ENCODE assay signal across 28 cellular contexts in the genomic region with DNA sequence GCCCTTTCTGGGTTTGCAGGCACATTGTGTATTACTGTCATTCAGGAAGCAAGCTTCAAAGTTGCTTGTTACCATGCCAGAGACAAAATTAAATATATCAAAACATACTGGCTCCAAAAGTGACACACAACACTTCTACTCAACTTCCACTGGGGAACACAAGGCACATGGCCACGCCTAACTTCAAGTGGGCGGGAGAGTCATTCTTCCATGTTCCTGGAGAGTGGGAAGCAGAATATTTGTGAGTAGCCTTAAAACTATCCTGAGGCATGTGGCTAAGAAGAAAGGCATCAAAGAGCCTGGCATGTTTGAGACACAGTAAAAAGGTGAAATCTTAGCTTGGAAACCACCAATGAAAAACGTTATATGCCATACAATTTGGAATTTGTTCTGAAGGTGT.
DNase-seq lines count a peak whose midpoint lies in the region; ATAC-seq and TF ChIP-seq lines count a peak whose summit lies in the region.
"Had no signal": no experiment of that assay in that cellular context is flagged by ENCODE, and none has a peak within 500 bp of the region (broad histone marks: within the 10 kb centered on the region; RNA-seq: fewer than 3 reads in every experiment).

No MANE protein-coding gene starts in this region.

- no peaks in the 10 kb centered on the region for H3K27me3 Mint-ChIP-seq in H9 (ENCODE audit: low read depth)
- H3K27me3 Mint-ChIP-seq in activated naive CD4-positive, alpha-beta T cell treated with anti-CD3 and anti-CD28 coated beads, Interleukin-2, amount 10 ng/mL, durations not matched to agents 7 days and 5 days = no peaks in the 10 kb centered on the region
- H3K27me3 Mint-ChIP-seq: activated naive CD8-positive, alpha-beta T cell; naive thymus-derived CD8-positive, alpha-beta T cell had no signal

- ATAC-seq in GM19035 (IDR thresholded peaks at IDR 0.05; ENCODE audit: unreplicated experiment) = no peak
- ATAC-seq: gastrocnemius medialis; naive thymus-derived CD8-positive, alpha-beta T cell; Right ventricle myocardium inferior had no signal

- no peaks in the 10 kb centered on the region for H3K79me2 ChIP-seq in H9 (ENCODE audit: insufficient read depth, low read length)
- H3K79me2 ChIP-seq: hepatocyte had no signal

- no peaks in the 10 kb centered on the region for H3K79me1 ChIP-seq in H9 (ENCODE audit: insufficient read depth, low read depth, low read length, poor library complexity, severe bottlenecking)

- H3K27ac Mint-ChIP-seq in H9 = no peak overlapping the region
- no peak overlapping the region for H3K27ac Mint-ChIP-seq in activated naive CD4-positive, alpha-beta T cell treated with anti-CD3 and anti-CD28 coated beads, Interleukin-2, amount 10 ng/mL, durations not matched to agents 7 days and 5 days
- H3K27ac Mint-ChIP-seq: activated naive CD8-positive, alpha-beta T cell; activated T-helper 1 cell treated with anti-CD3 and anti-CD28 coated beads, Interleukin-12 subunit alpha, Interleukin-12 subunit beta, Interleukin-2, Interleukin-4 antibody, amounts not matched to agents 30 ng/mL and 10 ng/mL and 1 ng/mL, durations not matched to agents 14 hours and 24 hours and 36 hours; GM23338; naive thymus-derived CD8-positive, alpha-beta T cell had no signal

- WGBS in H9 (ENCODE audit: extremely low coverage, insufficient read length, low lambda C conversion rate) = no CpG with 5 or more reads among the region's 3 CpGs

- DNase-seq in AG08396 (ENCODE audit: low spot score) (peak; percentile 16), H9 (no peak), astrocyte of the hippocampus (ENCODE audit: low read depth, low spot score) (peak; percentile 23), myocyte (ENCODE audit: low read depth) (peak; percentile 35), Kasumi-1 (lab: John Stamatoyannopoulos, UW) (no peak), DMS79 treated with DMSO at 0.1 percent for 48 hours (lab: John Stamatoyannopoulos, UW) (no peak)
- no peak for DNase-seq in activated naive CD4-positive, alpha-beta T cell treated with anti-CD3 and anti-CD28 coated beads, Interleukin-2, amount 10 ng/mL, durations not matched to agents 7 days and 5 days
- DNase-seq: activated CD4-positive, alpha-beta T cell treated with anti-CD3 and anti-CD28 coated beads, Interleukin-2, amount 50 U/mL, for 4 hours; effector CD4-positive, alpha-beta T cell; erythroblast; gastrocnemius medialis; Karpas-422; left ventricle myocardium inferior; naive thymus-derived CD8-positive, alpha-beta T cell; NCI-H1048; NCI-H187; NCI-H345; occipital lobe; OCI-M1; stimulated activated CD4-positive, alpha-beta T cell treated with anti-CD3 and anti-CD28 coated beads, Interleukin-2, amount 100 ng/mL, for 24 hours; upper lobe of left lung had no signal

- H3K18ac ChIP-seq in H9 (ENCODE audit: insufficient read length, low read depth, low read length) = no peak overlapping the region

- H3K27ac ChIP-seq in H9 (ENCODE audit: insufficient read length, low read depth, low read length) = no peak overlapping the region
- H3K27ac ChIP-seq: C4-2B, gastrocnemius medialis, hepatocyte, left ventricle myocardium inferior, upper lobe of left lung had no signal

- H3K9ac ChIP-seq in H9 (ENCODE audit: extremely low read depth, insufficient read length, low read length) = no peak overlapping the region

- peak overlapping the region; percentile 19 for H2BK120ac ChIP-seq in H9 (ENCODE audit: low read depth, low read length, poor library complexity, severe bottlenecking)

- H3K23ac ChIP-seq in H9 (ENCODE audit: insufficient read length, low read depth, low read length) = no peak overlapping the region

- H3K4me3 Mint-ChIP-seq in H9 = no peak overlapping the region
- H3K4me3 Mint-ChIP-seq in activated naive CD4-positive, alpha-beta T cell treated with anti-CD3 and anti-CD28 coated beads, Interleukin-2, amount 10 ng/mL, durations not matched to agents 7 days and 5 days = no peak overlapping the region
- H3K4me3 Mint-ChIP-seq: activated naive CD8-positive, alpha-beta T cell; activated T-helper 1 cell treated with anti-CD3 and anti-CD28 coated beads, Interleukin-12 subunit alpha, Interleukin-12 subunit beta, Interleukin-2, Interleukin-4 antibody, amounts not matched to agents 30 ng/mL and 10 ng/mL and 1 ng/mL, durations not matched to agents 14 hours and 24 hours and 36 hours; GM23338; naive thymus-derived CD8-positive, alpha-beta T cell had no signal

- no peaks in the 10 kb centered on the region for H3K23me2 ChIP-seq in H9 (ENCODE audit: insufficient read length, low read depth, low read length, poor library complexity, severe bottlenecking)

- H2AFZ ChIP-seq in H9 (ENCODE audit: low read length) = no peak overlapping the region
- H2AFZ ChIP-seq: GM23338, hepatocyte had no signal

- TF ChIP-seq CTCF in H9 (conservative IDR thresholded peaks at IDR 0.05) = no peak

- H4K20me1 ChIP-seq in H9 (ENCODE audit: control insufficient read depth, insufficient read depth, insufficient read length) = no peaks in the 10 kb centered on the region

- no peaks in the 10 kb centered on the region for H3K36me3 Mint-ChIP-seq in H9 (ENCODE audit: insufficient read depth in 1 of 3, low read depth in 3 of 3)
- no peaks in the 10 kb centered on the region for H3K36me3 Mint-ChIP-seq in activated naive CD4-positive, alpha-beta T cell treated with anti-CD3 and anti-CD28 coated beads, Interleukin-2, amount 10 ng/mL, durations not matched to agents 7 days and 5 days

- H3K9me3 ChIP-seq in H9 (ENCODE audit: control insufficient read depth, low read depth, low read length) = no peaks in the 10 kb centered on the region
- H3K9me3 ChIP-seq: gastrocnemius medialis, left ventricle myocardium inferior, upper lobe of left lung had no signal

- H3K4ac ChIP-seq in H9 (ENCODE audit: low read depth, low read length) = no peak overlapping the region

- no peak overlapping the region for H3K4me2 ChIP-seq in H9 (ENCODE audit: insufficient read depth, insufficient read length, low read length)
- H3K4me2 ChIP-seq: GM23338, hepatocyte had no signal

- H2BK15ac ChIP-seq in H9 (ENCODE audit: low read depth, low read length) = no peak overlapping the region

- H3K56ac ChIP-seq in H9 (ENCODE audit: insufficient read length, low read depth, low read length) = no peak overlapping the region

- H4K8ac ChIP-seq in H9 (replicated peaks; ENCODE audit: insufficient read length, low read depth, low read length) = no peak overlapping the region

- no peak overlapping the region for H3K14ac ChIP-seq in H9 (ENCODE audit: insufficient read depth, low read length)

- no peaks in the 10 kb centered on the region; the same call in 1 of the 2 replicates for H3K27me3 ChIP-seq in H9 (ENCODE audit: insufficient read depth, low read length)
- H3K27me3 ChIP-seq: gastrocnemius medialis, hepatocyte, upper lobe of left lung had no signal

- CTCF ChIA-PET in activated naive CD4-positive, alpha-beta T cell treated with anti-CD3 and anti-CD28 coated beads, Interleukin-2, amount 10 ng/mL, durations not matched to agents 7 days and 5 days (lab: Charles Lee) = no interaction called here

- no peak overlapping the region for H2AK5ac ChIP-seq in H9 (ENCODE audit: insufficient read length, low read length)

- no peak overlapping the region for H3T11ph ChIP-seq in H9 (ENCODE audit: low read length)

- H2BK12ac ChIP-seq in H9 (ENCODE audit: insufficient read length, low read depth, low read length) = no peak overlapping the region

- H3K4me1 ChIP-seq in H9 (ENCODE audit: insufficient read depth, low read length) = no peaks in the 10 kb centered on the region
- H3K4me1 ChIP-seq: gastrocnemius medialis, left ventricle myocardium inferior, upper lobe of left lung had no signal

- H4K5ac ChIP-seq in H9 (ENCODE audit: insufficient read length, low read depth, low read length) = no peak overlapping the region

- H2BK20ac ChIP-seq in H9 (ENCODE audit: low read depth, low read length, poor library complexity, severe bottlenecking) = no peak overlapping the region

- H3K4me1 Mint-ChIP-seq in H9 = peaks cover 2 to 8% of the 10 kb centered on the region in 2 experiments
- no peaks in the 10 kb centered on the region for H3K4me1 Mint-ChIP-seq in activated naive CD4-positive, alpha-beta T cell treated with anti-CD3 and anti-CD28 coated beads, Interleukin-2, amount 10 ng/mL, durations not matched to agents 7 days and 5 days

- no peaks in the 10 kb centered on the region for H3K9me3 Mint-ChIP-seq in H9
- H3K9me3 Mint-ChIP-seq in activated naive CD4-positive, alpha-beta T cell treated with anti-CD3 and anti-CD28 coated beads, Interleukin-2, amount 10 ng/mL, durations not matched to agents 7 days and 5 days = no peaks in the 10 kb centered on the region
- H3K9me3 Mint-ChIP-seq: activated T-helper 1 cell treated with anti-CD3 and anti-CD28 coated beads, Interleukin-12 subunit alpha, Interleukin-12 subunit beta, Interleukin-2, Interleukin-4 antibody, amounts not matched to agents 30 ng/mL and 10 ng/mL and 1 ng/mL, durations not matched to agents 14 hours and 24 hours and 36 hours; GM23338 had no signal

- H4K91ac ChIP-seq in H9 (ENCODE audit: insufficient read length, low read depth, low read length) = no peak overlapping the region

- H2BK5ac ChIP-seq in H9 (ENCODE audit: insufficient read length, low read length) = no peak overlapping the region

Comparison
In these comparisons a context has a peak if more than half of its experiments do, and no peak if none do; other contexts are left out.
1. DNase-seq: peak in AG08396 (single experiment), astrocyte of the hippocampus (single experiment) and myocyte (single experiment); none in H9 (single experiment), Kasumi-1 (0 of 2), activated naive CD4-positive, alpha-beta T cell treated with anti-CD3 and anti-CD28 coated beads, Interleukin-2, amount 10 ng/mL, durations not matched to agents 7 days and 5 days (single experiment) and DMS79 treated with DMSO at 0.1 percent for 48 hours (single experiment).